Comparison of ENCODE assay signal across 10 cellular contexts in genomic region chr10:3836222-3836820, GRCh38. TPM values are rescaled to one million over a fixed set of nuclear protein-coding genes. Genes with fewer than 3 reads are reported as not detected.
DNase-seq lines count a peak whose midpoint lies in the region; ATAC-seq and TF ChIP-seq lines count a peak whose summit lies in the region.
"Had no signal": no experiment of that assay in that cellular context is flagged by ENCODE, and none has a peak within 500 bp of the region (broad histone marks: within the 10 kb centered on the region; RNA-seq: fewer than 3 reads in every experiment).

No MANE protein-coding gene starts in this region.

- no peaks in the 10 kb centered on the region for H4K20me1 ChIP-seq in OCI-LY7 (ENCODE audit: insufficient read depth, low read length)

- no TSS peak for BruUV-seq in OCI-LY7 (replicated peaks; lab: Mats Ljungman, UMichigan)

- intact Hi-C loops in activated B cell treated with CpG ODN at 0.5 μM for 24 hours (cut with micrococcal nuclease) (loop anchor here (1.0 kb wide), 1 partner anchor 25 kb away; no protein-coding TSS in a partner anchor), gastrocnemius medialis (cut with DNase I; ENCODE audit: low total_unique reads) (no loop called here), OCI-LY7 (cut with micrococcal nuclease; ENCODE audit: unreplicated experiment) (no loop called here)

- no peaks in the 10 kb centered on the region for H3K9me2 ChIP-seq in OCI-LY7 (ENCODE audit: insufficient read depth, low read length)

- H3K27ac ChIP-seq in gastrocnemius medialis (no peak overlapping the region), OCI-LY7 (ENCODE audit: low read depth, low read length, poor library complexity, severe bottlenecking) (no peak overlapping the region)

- H3K4me1 Mint-ChIP-seq in activated T-cell treated with anti-CD3 and anti-CD28 coated beads, Interleukin-2, amount 50 U/mL, for 4 hours (ENCODE audit: low read depth) = peaks cover 38% of the 10 kb centered on the region
- peaks cover 23% of the 10 kb centered on the region for H3K4me1 Mint-ChIP-seq in activated B cell treated with CpG ODN at 0.5 μM for 24 hours
- peaks cover 64% of the 10 kb centered on the region for H3K4me1 Mint-ChIP-seq in stimulated activated naive CD8-positive, alpha-beta T cell treated with anti-CD3 and anti-CD28 coated beads, Interleukin-15, amount 100 ng/mL, for 72 hours

- in situ Hi-C loops in gastrocnemius medialis (cut with MboI; ENCODE audit: low sequenced_read_pairs in 4 of 4) = no loop called here

- CTCF ChIA-PET in activated B cell treated with CpG ODN at 0.5 μM for 24 hours (lab: Charles Lee) (no interaction called here), OCI-LY7 (lab: Charles Lee; ENCODE audit: unreplicated experiment) (no interaction called here)

- peak overlapping the region; percentile 35 for H3K4me3 Mint-ChIP-seq in activated T-cell treated with anti-CD3 and anti-CD28 coated beads, Interleukin-2, amount 50 U/mL, for 4 hours
- H3K4me3 Mint-ChIP-seq in activated B cell treated with CpG ODN at 0.5 μM for 24 hours = no peak overlapping the region
- H3K4me3 Mint-ChIP-seq in stimulated activated naive CD8-positive, alpha-beta T cell treated with anti-CD3 and anti-CD28 coated beads, Interleukin-15, amount 100 ng/mL, for 72 hours = peak overlapping the region; percentile 66 to 71

- no peaks in the 10 kb centered on the region for H3K27me3 ChIP-seq in gastrocnemius medialis

- ATAC-seq in activated T-cell treated with anti-CD3 and anti-CD28 coated beads, Interleukin-2, amount 50 U/mL, for 4 hours = peak; percentile 83 to 87
- ATAC-seq in HG02678 (IDR thresholded peaks at IDR 0.05; ENCODE audit: unreplicated experiment) = peak; percentile 59
- peak; percentile 72 for ATAC-seq in activated B cell treated with CpG ODN at 0.5 μM for 24 hours (ENCODE audit: low read depth)
- ATAC-seq in stimulated activated naive CD8-positive, alpha-beta T cell treated with anti-CD3 and anti-CD28 coated beads, Interleukin-15, amount 100 ng/mL, for 72 hours = peak; percentile 97
- ATAC-seq in GM18861 (IDR thresholded peaks at IDR 0.05; ENCODE audit: unreplicated experiment) = no peak
- no peak for ATAC-seq in gastrocnemius medialis

- H3K27me3 Mint-ChIP-seq in activated T-cell treated with anti-CD3 and anti-CD28 coated beads, Interleukin-2, amount 50 U/mL, for 4 hours (ENCODE audit: low read depth) = no peaks in the 10 kb centered on the region
- H3K27me3 Mint-ChIP-seq in activated B cell treated with CpG ODN at 0.5 μM for 24 hours = no peaks in the 10 kb centered on the region
- H3K27me3 Mint-ChIP-seq in stimulated activated naive CD8-positive, alpha-beta T cell treated with anti-CD3 and anti-CD28 coated beads, Interleukin-15, amount 100 ng/mL, for 72 hours = peaks cover 6% of the 10 kb centered on the region

- H2AFZ ChIP-seq in OCI-LY7 (ENCODE audit: low read length) = no peak overlapping the region

- H3K36me3 Mint-ChIP-seq in activated T-cell treated with anti-CD3 and anti-CD28 coated beads, Interleukin-2, amount 50 U/mL, for 4 hours (ENCODE audit: insufficient read depth) = no peaks in the 10 kb centered on the region
- no peaks in the 10 kb centered on the region for H3K36me3 Mint-ChIP-seq in activated B cell treated with CpG ODN at 0.5 μM for 24 hours (ENCODE audit: low read depth)

- TF ChIP-seq CTCF in activated B cell treated with CpG ODN at 0.5 μM for 24 hours (IDR thresholded peaks at IDR 0.05) (no peak), gastrocnemius medialis (IDR thresholded peaks at IDR 0.05 in 4 of 5, conservative IDR thresholded peaks at IDR 0.05 in 1 of 5) (no peak), OCI-LY7 (conservative IDR thresholded peaks at IDR 0.05; ENCODE audit: low read length) (no peak)

- no peak for TF ChIP-seq POLR2A in gastrocnemius medialis (IDR thresholded peaks at IDR 0.05)

- no peak overlapping the region for H3K27ac Mint-ChIP-seq in activated B cell treated with CpG ODN at 0.5 μM for 24 hours
- peak overlapping the region; percentile 96 to 97 for H3K27ac Mint-ChIP-seq in stimulated activated naive CD8-positive, alpha-beta T cell treated with anti-CD3 and anti-CD28 coated beads, Interleukin-15, amount 100 ng/mL, for 72 hours

- H3K9me3 Mint-ChIP-seq in activated T-cell treated with anti-CD3 and anti-CD28 coated beads, Interleukin-2, amount 50 U/mL, for 4 hours = no peaks in the 10 kb centered on the region
- no peaks in the 10 kb centered on the region for H3K9me3 Mint-ChIP-seq in activated B cell treated with CpG ODN at 0.5 μM for 24 hours
- peaks cover 0 to 6% of the 10 kb centered on the region in 2 donors for H3K9me3 Mint-ChIP-seq in stimulated activated naive CD8-positive, alpha-beta T cell treated with anti-CD3 and anti-CD28 coated beads, Interleukin-15, amount 100 ng/mL, for 72 hours

- POLR2A ChIA-PET in activated B cell treated with CpG ODN at 0.5 μM for 24 hours (lab: Charles Lee) = interaction anchor here (0.6 to 2.2 kb wide), 12 partner anchors 9 to 368 kb away, joined by 3 to 28 read pairs (median 3); partner anchors contain the start of gene KLF6
- POLR2A ChIA-PET in OCI-LY7 (lab: Charles Lee) = interaction anchor here (0.9 kb wide), 1 partner anchor 25 kb away, joined by 3 read pairs; no protein-coding TSS in a partner anchor

- DNase-seq in activated T-cell treated with anti-CD3 and anti-CD28 coated beads, Interleukin-2, amount 50 U/mL, for 4 hours = no peak
- DNase-seq in activated T-cell treated with anti-CD3 and anti-CD28 coated beads, Interleukin-2, amount 50 U/mL, for 1 hour = no peak
- no peak for DNase-seq in activated B cell treated with CpG ODN at 0.5 μM for 24 hours
- peak in 1 of 2 donors; percentile 18 for DNase-seq in stimulated activated naive CD8-positive, alpha-beta T cell treated with anti-CD3 and anti-CD28 coated beads, Interleukin-15, amount 100 ng/mL, for 72 hours
- DNase-seq in gastrocnemius medialis = no peak
- DNase-seq in OCI-LY7 (ENCODE audit: low spot score) = no peak
- DNase-seq: NCI-H187 treated with DMSO at 0.1 percent for 48 hours, SIG-M5 had no signal

- H3K9me3 ChIP-seq in gastrocnemius medialis (no peaks in the 10 kb centered on the region), OCI-LY7 (ENCODE audit: low read length) (no peaks in the 10 kb centered on the region)

- H3K4me3 ChIP-seq in gastrocnemius medialis (no peak overlapping the region), OCI-LY7 (ENCODE audit: low read depth, low read length, poor library complexity, severe bottlenecking) (no peak overlapping the region)

- H3K79me2 ChIP-seq in OCI-LY7 (ENCODE audit: insufficient read depth, low read depth, low read length) = no peaks in the 10 kb centered on the region

- H3K36me3 ChIP-seq in gastrocnemius medialis = no peaks in the 10 kb centered on the region
- no peaks in the 10 kb centered on the region for H3K36me3 ChIP-seq in OCI-LY7 (ENCODE audit: insufficient read depth, low read length)

- H3K4me1 ChIP-seq in gastrocnemius medialis = peaks cover under 1 to 6% of the 10 kb centered on the region in 2 donors
- H3K4me1 ChIP-seq in OCI-LY7 (ENCODE audit: insufficient read depth, low read length, poor library complexity, severe bottlenecking) = no peaks in the 10 kb centered on the region

- no peak overlapping the region for H3K4me2 ChIP-seq in OCI-LY7 (ENCODE audit: low read length)

RNA-seq across cellular contexts. Expression of gene KLF6, which starts 51.3 kb away (rescaled TPM):
- total RNA-seq in activated T-cell treated with anti-CD3 and anti-CD28 coated beads, Interleukin-2, amount 50 U/mL, for 4 hours = 100 to 1,000 TPM; 188 to 247 (median 209) TPM
- total RNA-seq in activated B cell treated with CpG ODN at 0.5 μM for 24 hours (134 and 151 TPM in 2 replicates), gastrocnemius medialis (10 to 100 TPM; 23.3 to 84.7 (median 49.8) TPM), OCI-LY7 (2022) (43.0 and 54.0 TPM in 2 replicates)
- total RNA-seq in OCI-LY7 (2014; rRNA removed; shearing (Covaris generic)) = 19.2 and 24.0 TPM in 2 replicates

Comparison
In these comparisons a context has a peak if more than half of its experiments do, and no peak if none do; other contexts are left out.
1. ATAC-seq: peak in activated T-cell treated with anti-CD3 and anti-CD28 coated beads, Interleukin-2, amount 50 U/mL, for 4 hours (2 of 2), HG02678 (single experiment), activated B cell treated with CpG ODN at 0.5 μM for 24 hours (single experiment) and stimulated activated naive CD8-positive, alpha-beta T cell treated with anti-CD3 and anti-CD28 coated beads, Interleukin-15, amount 100 ng/mL, for 72 hours (single experiment); none in GM18861 (single experiment) and gastrocnemius medialis (0 of 2).